ENCODE assay signal across 11 cellular contexts in the genomic region with DNA sequence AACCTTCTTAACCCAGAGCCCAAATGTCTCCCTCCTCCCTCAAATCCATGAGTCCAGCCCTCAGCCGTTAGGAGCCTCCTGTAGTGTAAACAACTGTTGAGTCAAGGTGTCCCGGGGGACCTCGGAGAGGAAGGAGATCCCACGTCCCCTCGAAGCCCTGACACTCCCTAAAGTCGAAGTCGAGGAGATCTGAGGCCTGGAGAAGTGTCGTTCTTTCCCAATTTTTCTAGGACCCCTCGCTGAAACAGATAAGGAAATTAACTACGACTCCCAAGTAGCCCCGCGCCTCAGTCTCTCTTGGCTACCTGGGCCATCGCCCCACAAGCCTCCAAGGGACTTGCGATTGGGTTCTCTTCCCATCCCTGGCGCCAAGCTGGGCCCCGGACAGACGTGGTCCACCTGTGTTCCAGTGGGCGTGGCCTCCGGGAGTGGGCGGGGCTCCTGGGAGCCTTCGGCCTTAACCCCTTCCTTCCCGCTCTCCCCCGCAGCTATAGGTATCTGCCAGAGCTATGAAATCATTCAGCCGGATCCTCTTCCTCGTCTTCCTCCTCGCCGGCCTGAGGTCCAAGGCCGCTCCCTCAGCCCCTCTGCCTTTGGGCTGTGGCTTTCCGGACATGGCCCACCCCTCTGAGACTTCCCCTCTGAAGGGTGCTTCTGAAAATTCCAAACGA. TPM values are rescaled to one million over a fixed set of nuclear protein-coding genes. Genes with fewer than 3 reads are reported as not detected.
DNase-seq lines count a peak whose midpoint lies in the region; ATAC-seq and TF ChIP-seq lines count a peak whose summit lies in the region.
"Had no signal": no experiment of that assay in that cellular context is flagged by ENCODE, and none has a peak within 500 bp of the region (broad histone marks: within the 10 kb centered on the region; RNA-seq: fewer than 3 reads in every experiment).

No MANE protein-coding gene starts in this region.

- intact Hi-C loops in activated T-helper 2 cell treated with anti-CD3 and anti-CD28 coated beads, Interferon-gamma antibody, Interleukin-2, Interleukin-4, amounts not matched to agents 10 μg/mL and 5 μg/mL and 100 μg/mL, durations not matched to agents 14 hours and 24 hours and 36 hours (cut with micrococcal nuclease): no loop called here

- H3K4me2 ChIP-seq in GM23248 (ENCODE audit: unreplicated experiment): no peak overlapping the region

- peaks cover 43% of the 10 kb centered on the region for H3K4me1 Mint-ChIP-seq in activated T-helper 2 cell treated with anti-CD3 and anti-CD28 coated beads, Interferon-gamma antibody, Interleukin-2, Interleukin-4, amounts not matched to agents 10 μg/mL and 5 μg/mL and 100 μg/mL, durations not matched to agents 14 hours and 24 hours and 36 hours (ENCODE audit: low read depth)

- DNase-seq in DMS153 treated with DMSO at 0.1 percent for 48 hours (lab: John Stamatoyannopoulos, UW; ENCODE audit: unreplicated experiment) (peak; percentile 64), GM23248 (peak; percentile 72), RWPE1 (ENCODE audit: low spot score) (peak; percentile 34)
- DNase-seq in activated T-helper 2 cell treated with anti-CD3 and anti-CD28 coated beads, Interferon-gamma antibody, Interleukin-2, Interleukin-4, amounts not matched to agents 10 μg/mL and 5 μg/mL and 100 μg/mL, durations not matched to agents 14 hours and 24 hours and 36 hours (ENCODE audit: low spot score): no peak
- DNase-seq: activated effector memory CD4-positive, alpha-beta T cell treated with Interleukin-2 at 50 U/mL for 16 hours; NCI-H1092 treated with DMSO at 0.1 percent for 48 hours had no signal

- H3K4me3 ChIP-seq in GM23248 (no peak overlapping the region), iPS-18c (ENCODE audit: insufficient read depth, low read depth, low read length) (peak overlapping the region; percentile 32; the same call in 1 of the 2 replicates)
- H3K4me3 ChIP-seq: prostate gland had no signal

- H4K20me1 ChIP-seq in GM23248 (ENCODE audit: insufficient read depth): no peaks in the 10 kb centered on the region

- CTCF ChIA-PET in RWPE1 (lab: Yijun Ruan, JAX): interaction anchor here (0.6 to 2.1 kb wide), 4 partner anchors 34 to 63 kb away, joined by 3 to 8 read pairs (median 6); a partner anchor contains a TSS

- H3K27me3 ChIP-seq in GM23248 (replicated peaks; ENCODE audit: insufficient read depth): peaks cover 93% of the 10 kb centered on the region

- TF ChIP-seq CTCF in RWPE1 (conservative IDR thresholded peaks at IDR 0.05; ENCODE audit: low read depth): no peak

- no peaks in the 10 kb centered on the region for H3F3A ChIP-seq in GM23248 (ENCODE audit: insufficient read depth)

- H3K9me3 ChIP-seq in GM23248 (ENCODE audit: low read depth) (no peaks in the 10 kb centered on the region), iPS-18c (ENCODE audit: control insufficient read depth, insufficient read depth, low read length) (peaks cover 2% of the 10 kb centered on the region)
- H3K9me3 ChIP-seq: prostate gland had no signal

- 2% methylated on average over 30 of the region's 30 CpGs for WGBS in GM23248 (ENCODE audit: low coverage in 1 of 2, low lambda C conversion rate in 2 of 2, missing lambda C conversion rate in 2 of 2), 2 experiments

- H3K27ac ChIP-seq in GM23248: no peak overlapping the region
- H3K27ac ChIP-seq in RWPE1: no peak overlapping the region
- H3K27ac ChIP-seq: prostate gland had no signal

- H3K36me3 Mint-ChIP-seq in activated T-helper 2 cell treated with anti-CD3 and anti-CD28 coated beads, Interferon-gamma antibody, Interleukin-2, Interleukin-4, amounts not matched to agents 10 μg/mL and 5 μg/mL and 100 μg/mL, durations not matched to agents 14 hours and 24 hours and 36 hours (ENCODE audit: low read depth): no peaks in the 10 kb centered on the region

- H3K4me1 ChIP-seq in GM23248 (ENCODE audit: insufficient read depth): 0 out of 2 replicates have a peak, but pooled peaks cover 4% of the 10 kb centered on the region

- POLR2A ChIA-PET in RWPE1 (lab: Yijun Ruan, JAX; ENCODE audit: low non-redundant PET): no interaction called here

- no peak overlapping the region for H2AFZ ChIP-seq in GM23248

- H3K9me3 Mint-ChIP-seq in activated T-helper 2 cell treated with anti-CD3 and anti-CD28 coated beads, Interferon-gamma antibody, Interleukin-2, Interleukin-4, amounts not matched to agents 10 μg/mL and 5 μg/mL and 100 μg/mL, durations not matched to agents 14 hours and 24 hours and 36 hours: no peaks in the 10 kb centered on the region
- H3K9me3 Mint-ChIP-seq: T-helper 1 cell treated with Interleukin-12 subunit alpha and Interleukin-12 subunit beta and Interleukin-4 antibody, amounts not matched to agents 30 μg/mL and 1 μg/mL, for 36 hours had no signal

- H3K9ac ChIP-seq in GM23248: no peak overlapping the region

- ATAC-seq in HG03159 (IDR thresholded peaks at IDR 0.05; ENCODE audit: unreplicated experiment): no peak
- ATAC-seq in HG02798 (IDR thresholded peaks at IDR 0.05; ENCODE audit: poor library complexity, unreplicated experiment): no peak

- no peak overlapping the region for H3K4me3 Mint-ChIP-seq in activated T-helper 2 cell treated with anti-CD3 and anti-CD28 coated beads, Interferon-gamma antibody, Interleukin-2, Interleukin-4, amounts not matched to agents 10 μg/mL and 5 μg/mL and 100 μg/mL, durations not matched to agents 14 hours and 24 hours and 36 hours (ENCODE audit: low read depth)
- H3K4me3 Mint-ChIP-seq: T-helper 1 cell treated with Interleukin-12 subunit alpha and Interleukin-12 subunit beta and Interleukin-4 antibody, amounts not matched to agents 30 μg/mL and 1 μg/mL, for 36 hours had no signal

- no peaks in the 10 kb centered on the region for H3K9me2 ChIP-seq in GM23248 (ENCODE audit: insufficient read depth)

- peaks cover 81% of the 10 kb centered on the region for H3K27me3 Mint-ChIP-seq in activated T-helper 2 cell treated with anti-CD3 and anti-CD28 coated beads, Interferon-gamma antibody, Interleukin-2, Interleukin-4, amounts not matched to agents 10 μg/mL and 5 μg/mL and 100 μg/mL, durations not matched to agents 14 hours and 24 hours and 36 hours (ENCODE audit: low read depth)

- H3K27ac Mint-ChIP-seq in activated T-helper 2 cell treated with anti-CD3 and anti-CD28 coated beads, Interferon-gamma antibody, Interleukin-2, Interleukin-4, amounts not matched to agents 10 μg/mL and 5 μg/mL and 100 μg/mL, durations not matched to agents 14 hours and 24 hours and 36 hours: no peak overlapping the region
- H3K27ac Mint-ChIP-seq: T-helper 1 cell treated with Interleukin-12 subunit alpha and Interleukin-12 subunit beta and Interleukin-4 antibody, amounts not matched to agents 30 μg/mL and 1 μg/mL, for 36 hours had no signal

- no peaks in the 10 kb centered on the region for H3K36me3 ChIP-seq in GM23248 (ENCODE audit: low read depth)
- H3K36me3 ChIP-seq: prostate gland had no signal

- no peaks in the 10 kb centered on the region for H3K79me2 ChIP-seq in GM23248 (ENCODE audit: insufficient read depth)

- in situ Hi-C loops in GM23248 (cut with MboI): no loop called here

RNA-seq across cellular contexts. Expression of a gene that starts 0.9 kb away (rescaled TPM):
- not detected in 2 replicates for total RNA-seq in GM23248 (2014; rRNA removed; shearing (Covaris generic))
- not detected in 2 replicates for polyA plus RNA-seq in GM23248 (2016; fragmentation: Nextera tagmentation; extraction: Ambion mirVana)
- total RNA-seq in activated T-helper 2 cell treated with anti-CD3 and anti-CD28 coated beads, Interferon-gamma antibody, Interleukin-2, Interleukin-4, amounts not matched to agents 10 μg/mL and 5 μg/mL and 100 μg/mL, durations not matched to agents 14 hours and 24 hours and 36 hours: not detected in 2 replicates
- total RNA-seq: prostate gland had no signal

RNA-seq across cellular contexts. Expression of a gene that starts 2.8 kb away (rescaled TPM):
- not detected in 2 replicates for total RNA-seq in GM23248 (2014; rRNA removed; shearing (Covaris generic))
- polyA plus RNA-seq in GM23248 (2016; fragmentation: Nextera tagmentation; extraction: Ambion mirVana): not detected in 2 replicates
- not detected in 2 replicates for total RNA-seq in activated T-helper 2 cell treated with anti-CD3 and anti-CD28 coated beads, Interferon-gamma antibody, Interleukin-2, Interleukin-4, amounts not matched to agents 10 μg/mL and 5 μg/mL and 100 μg/mL, durations not matched to agents 14 hours and 24 hours and 36 hours
- total RNA-seq: prostate gland had no signal

RNA-seq across cellular contexts. Expression of a gene that starts 15.3 kb away (rescaled TPM):
- not detected in 2 replicates for total RNA-seq in GM23248 (2014; rRNA removed; shearing (Covaris generic))
- not detected in 2 replicates for polyA plus RNA-seq in GM23248 (2016; fragmentation: Nextera tagmentation; extraction: Ambion mirVana)
- 0.16 TPM in 1 of 2 replicates, not detected in the other for total RNA-seq in activated T-helper 2 cell treated with anti-CD3 and anti-CD28 coated beads, Interferon-gamma antibody, Interleukin-2, Interleukin-4, amounts not matched to agents 10 μg/mL and 5 μg/mL and 100 μg/mL, durations not matched to agents 14 hours and 24 hours and 36 hours

RNA-seq across cellular contexts. Expression of a gene that starts 25.6 kb away (rescaled TPM):
- total RNA-seq in GM23248 (2014; rRNA removed; shearing (Covaris generic)): 68.0 and 90.2 TPM in 2 replicates
- 73.5 and 79.9 TPM in 2 replicates for polyA plus RNA-seq in GM23248 (2016; fragmentation: Nextera tagmentation; extraction: Ambion mirVana)
- total RNA-seq in activated T-helper 2 cell treated with anti-CD3 and anti-CD28 coated beads, Interferon-gamma antibody, Interleukin-2, Interleukin-4, amounts not matched to agents 10 μg/mL and 5 μg/mL and 100 μg/mL, durations not matched to agents 14 hours and 24 hours and 36 hours: 136 and 138 TPM in 2 replicates

RNA-seq across cellular contexts. Expression of a gene that starts 27.0 kb away (rescaled TPM):
- total RNA-seq in GM23248 (2014; rRNA removed; shearing (Covaris generic)): 30.4 and 43.8 TPM in 2 replicates
- polyA plus RNA-seq in GM23248 (2016; fragmentation: Nextera tagmentation; extraction: Ambion mirVana): 9.0 and 9.4 TPM in 2 replicates
- total RNA-seq in activated T-helper 2 cell treated with anti-CD3 and anti-CD28 coated beads, Interferon-gamma antibody, Interleukin-2, Interleukin-4, amounts not matched to agents 10 μg/mL and 5 μg/mL and 100 μg/mL, durations not matched to agents 14 hours and 24 hours and 36 hours: 26.4 and 32.5 TPM in 2 replicates
